In the genomic region with DNA sequence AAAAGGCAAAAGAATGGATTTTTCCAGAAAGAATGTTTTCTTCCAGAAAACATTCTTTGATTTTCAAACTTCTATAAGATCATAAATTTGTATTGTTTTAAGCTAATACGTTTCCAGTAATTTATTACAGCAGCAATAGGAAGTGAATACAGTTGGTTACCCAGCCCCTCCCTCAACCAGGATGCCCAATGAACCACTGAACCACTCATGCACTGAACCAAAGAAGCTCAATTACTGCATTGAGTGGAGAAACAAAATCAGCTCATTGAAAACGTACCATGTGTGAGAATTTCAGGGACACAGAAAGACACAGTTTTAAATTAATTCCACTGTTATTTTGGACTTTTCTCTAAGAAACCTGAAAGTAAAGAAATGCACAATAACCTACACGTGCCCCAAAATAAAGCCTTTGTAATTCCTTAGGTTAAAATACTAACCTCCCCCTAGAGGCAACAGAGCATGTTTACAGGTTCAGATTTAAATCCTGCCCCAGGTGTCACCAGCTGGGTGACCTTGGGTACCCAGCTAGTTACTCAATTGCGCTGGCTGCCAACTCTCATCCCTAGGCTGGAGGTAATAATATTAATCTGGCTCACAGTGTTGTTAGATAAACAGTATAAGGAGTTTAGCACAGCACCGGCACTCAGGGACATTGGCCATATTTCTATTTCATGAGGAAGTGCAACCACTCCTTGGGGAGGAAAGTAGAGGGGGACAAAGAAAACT, we compare ENCODE assay signal across 9 cellular contexts.
DNase-seq lines count a peak whose midpoint lies in the region; ATAC-seq and TF ChIP-seq lines count a peak whose summit lies in the region.
"Had no signal": no experiment of that assay in that cellular context is flagged by ENCODE, and none has a peak within 500 bp of the region (broad histone marks: within the 10 kb centered on the region; RNA-seq: fewer than 3 reads in every experiment).

No MANE protein-coding gene starts in this region.

- DNase-seq in DMS53 treated with DMSO at 0.1 percent for 48 hours (lab: John Stamatoyannopoulos, UW; ENCODE audit: unreplicated experiment) = peak; percentile 5
- no peak for DNase-seq in lower lobe of right lung
- DNase-seq in nucleus accumbens (lab: John Stamatoyannopoulos, UW) = no peak
- DNase-seq: stimulated activated naive CD8-positive, alpha-beta T cell treated with anti-CD3 and anti-CD28 coated beads, Interleukin-15, Interleukin-2, amounts not matched to agents 100 U/mL and 50 U/mL, for 24 hours had no signal

- ATAC-seq in HG02798 (IDR thresholded peaks at IDR 0.05; ENCODE audit: poor library complexity, unreplicated experiment) (peak; percentile 40), lower lobe of right lung (no peak), HG02840 (IDR thresholded peaks at IDR 0.05; ENCODE audit: low FRiP score, unreplicated experiment) (no peak), GM21576 (IDR thresholded peaks at IDR 0.05; ENCODE audit: unreplicated experiment) (no peak), GM21423 (IDR thresholded peaks at IDR 0.05; ENCODE audit: unreplicated experiment) (no peak)
- ATAC-seq: stimulated activated naive CD8-positive, alpha-beta T cell treated with anti-CD3 and anti-CD28 coated beads, Interleukin-15, Interleukin-2, amounts not matched to agents 100 U/mL and 50 U/mL, for 24 hours had no signal

- TF ChIP-seq CTCF in VCaP (conservative IDR thresholded peaks at IDR 0.05) = 0 out of 2 replicates have a peak, but pooled peaks have one; percentile 7
- peak; percentile 20 for TF ChIP-seq CTCF in lower lobe of right lung (IDR thresholded peaks at IDR 0.05)

- no peaks in the 10 kb centered on the region for H3K9me3 ChIP-seq in lower lobe of right lung

- H3K4me1 ChIP-seq in lower lobe of right lung = no peaks in the 10 kb centered on the region

- H3K36me3 ChIP-seq in lower lobe of right lung = no peaks in the 10 kb centered on the region

- intact Hi-C loops in lower lobe of right lung (cut with DNase I) = no loop called here

- H3K4me3 ChIP-seq in lower lobe of right lung = no peak overlapping the region

- H3K27me3 ChIP-seq in lower lobe of right lung (ENCODE audit: low read depth) = no peaks in the 10 kb centered on the region

- H3K27ac ChIP-seq in VCaP = no peak overlapping the region
- H3K27ac ChIP-seq in lower lobe of right lung = no peak overlapping the region
